Comparison of ENCODE assay signal across 12 cellular contexts in the genomic region with DNA sequence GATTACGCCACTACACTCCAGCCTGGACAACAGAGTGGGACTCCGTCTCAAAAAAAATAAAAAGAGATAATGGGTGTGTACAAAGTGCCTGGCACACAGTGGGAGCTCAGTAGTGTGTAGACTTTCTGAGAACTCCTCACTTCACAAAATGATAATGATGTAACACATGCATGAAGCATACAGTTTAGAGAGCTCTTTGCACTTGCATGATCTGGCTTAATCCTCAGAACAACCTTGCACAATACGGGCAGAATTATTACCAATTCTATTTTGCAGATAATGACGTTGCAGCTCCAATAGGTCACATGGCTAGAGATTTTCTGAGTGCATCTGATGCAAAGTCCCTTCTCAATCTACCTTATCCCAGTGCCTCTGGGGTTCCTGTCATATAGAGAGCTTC.
DNase-seq lines count a peak whose midpoint lies in the region; ATAC-seq lines count a peak whose summit lies in the region.
"Had no signal": no experiment of that assay in that cellular context is flagged by ENCODE, and none has a peak within 500 bp of the region (broad histone marks: within the 10 kb centered on the region; RNA-seq: fewer than 3 reads in every experiment).

No MANE protein-coding gene starts in this region.

- POLR2A ChIA-PET in CD4-positive, alpha-beta memory T cell (lab: Charles Lee; ENCODE audit: partially characterized antibody): interaction anchor here (0.6 to 5.7 kb wide), 26 partner anchors 8 to 489 kb away, joined by 3 to 105 read pairs (median 5); partner anchors contain the start of genes CD247, DCAF6, GPA33 and POU2F1
- POLR2A ChIA-PET in naive thymus-derived CD4-positive, alpha-beta T cell (lab: Charles Lee): interaction anchor here (0.5 to 11.9 kb wide), 24 partner anchors 9 to 436 kb away, joined by 3 to 281 read pairs (median 8); partner anchors contain the start of genes CD247 and POU2F1

- H3K36me3 ChIP-seq in CD4-positive, alpha-beta memory T cell (ENCODE audit: insufficient read depth, low read length): peaks cover 13% of the 10 kb centered on the region
- peaks cover 0 to 18% (median 9%) of the 10 kb centered on the region in 3 experiments for H3K36me3 ChIP-seq in naive thymus-derived CD4-positive, alpha-beta T cell (ENCODE audit: control insufficient read depth in 2 of 3, insufficient read depth in 3 of 3, low read length in 3 of 3)
- H3K36me3 ChIP-seq: neural progenitor cell had no signal

- ATAC-seq in naive thymus-derived CD4-positive, alpha-beta T cell: peak; percentile 10
- ATAC-seq in GM18858 (IDR thresholded peaks at IDR 0.05; ENCODE audit: unreplicated experiment): no peak
- ATAC-seq in Right ventricle myocardium inferior: no peak

- H3K36me3 Mint-ChIP-seq in CD4-positive, alpha-beta memory T cell: peaks cover 23 to 52% of the 10 kb centered on the region in 2 donors
- peaks cover 67% of the 10 kb centered on the region for H3K36me3 Mint-ChIP-seq in activated T-helper 2 cell treated with anti-CD3 and anti-CD28 coated beads, Interferon-gamma antibody, Interleukin-2, Interleukin-4, amounts not matched to agents 10 μg/mL and 5 μg/mL and 100 μg/mL, durations not matched to agents 14 hours and 24 hours and 36 hours (ENCODE audit: low read depth)
- peaks cover 4 to 17% (median 6%) of the 10 kb centered on the region in 5 donors for H3K36me3 Mint-ChIP-seq in naive thymus-derived CD4-positive, alpha-beta T cell
- H3K36me3 Mint-ChIP-seq: neural progenitor cell had no signal

- H3K4me3 Mint-ChIP-seq in CD4-positive, alpha-beta memory T cell: peak overlapping the region; percentile 66 to 92 (median 82)
- peak overlapping the region; percentile 65 for H3K4me3 Mint-ChIP-seq in activated T-helper 2 cell treated with anti-CD3 and anti-CD28 coated beads, Interferon-gamma antibody, Interleukin-2, Interleukin-4, amounts not matched to agents 10 μg/mL and 5 μg/mL and 100 μg/mL, durations not matched to agents 14 hours and 24 hours and 36 hours (ENCODE audit: low read depth)
- H3K4me3 Mint-ChIP-seq in naive thymus-derived CD4-positive, alpha-beta T cell: peak overlapping the region; percentile 72 to 90 (median 82)
- H3K4me3 Mint-ChIP-seq: neural progenitor cell had no signal

- DNase-seq in CD4-positive, alpha-beta memory T cell: no peak
- DNase-seq in NCI-H69 (lab: John Stamatoyannopoulos, UW): peak; percentile 27
- no peak for DNase-seq in activated T-helper 2 cell treated with anti-CD3 and anti-CD28 coated beads, Interferon-gamma antibody, Interleukin-2, Interleukin-4, amounts not matched to agents 10 μg/mL and 5 μg/mL and 100 μg/mL, durations not matched to agents 14 hours and 24 hours and 36 hours (ENCODE audit: low spot score)
- DNase-seq in naive thymus-derived CD4-positive, alpha-beta T cell: no peak
- no peak for DNase-seq in NK-92 (lab: John Stamatoyannopoulos, UW; ENCODE audit: unreplicated experiment)
- no peak for DNase-seq in hypothalamus (lab: John Stamatoyannopoulos, UW)
- no peak for DNase-seq in Right ventricle myocardium inferior (ENCODE audit: missing footprints)
- DNase-seq: left ventricle myocardium superior, NCI-H1417 treated with DMSO at 0.1 percent for 48 hours, NCI-H524 treated with DMSO at 0.1 percent for 48 hours had no signal

- H3K4me1 ChIP-seq in CD4-positive, alpha-beta memory T cell (ENCODE audit: insufficient read depth, low read length): peaks cover 84% of the 10 kb centered on the region
- H3K4me1 ChIP-seq in naive thymus-derived CD4-positive, alpha-beta T cell (ENCODE audit: control insufficient read depth in 2 of 2, insufficient read depth in 2 of 2, low read length in 2 of 2): peaks cover 78 to 85% of the 10 kb centered on the region in 2 donors
- H3K4me1 ChIP-seq: neural progenitor cell had no signal

- no peaks in the 10 kb centered on the region for H3K9me3 Mint-ChIP-seq in CD4-positive, alpha-beta memory T cell
- H3K9me3 Mint-ChIP-seq in activated T-helper 2 cell treated with anti-CD3 and anti-CD28 coated beads, Interferon-gamma antibody, Interleukin-2, Interleukin-4, amounts not matched to agents 10 μg/mL and 5 μg/mL and 100 μg/mL, durations not matched to agents 14 hours and 24 hours and 36 hours: no peaks in the 10 kb centered on the region
- peaks cover 0 to 3% (median 0%) of the 10 kb centered on the region in 11 donors for H3K9me3 Mint-ChIP-seq in naive thymus-derived CD4-positive, alpha-beta T cell
- H3K9me3 Mint-ChIP-seq: neural progenitor cell had no signal

- peak overlapping the region in 1 of 2 donors; percentile 34 for H3K4me3 ChIP-seq in CD4-positive, alpha-beta memory T cell (ENCODE audit: low read length in 2 of 2)
- peak overlapping the region; percentile 38 for H3K4me3 ChIP-seq in naive thymus-derived CD4-positive, alpha-beta T cell (ENCODE audit: low read length)
- H3K4me3 ChIP-seq: neural progenitor cell had no signal

- peaks cover 60 to 93% (median 74%) of the 10 kb centered on the region in 4 donors for H3K4me1 Mint-ChIP-seq in CD4-positive, alpha-beta memory T cell
- H3K4me1 Mint-ChIP-seq in activated T-helper 2 cell treated with anti-CD3 and anti-CD28 coated beads, Interferon-gamma antibody, Interleukin-2, Interleukin-4, amounts not matched to agents 10 μg/mL and 5 μg/mL and 100 μg/mL, durations not matched to agents 14 hours and 24 hours and 36 hours (ENCODE audit: low read depth): peaks cover 66% of the 10 kb centered on the region
- H3K4me1 Mint-ChIP-seq in naive thymus-derived CD4-positive, alpha-beta T cell: peaks cover 56 to 97% (median 82%) of the 10 kb centered on the region in 7 donors

- no peaks in the 10 kb centered on the region for H3K9me3 ChIP-seq in CD4-positive, alpha-beta memory T cell (ENCODE audit: control insufficient read depth in 1 of 2, low read length in 2 of 2)
- H3K9me3 ChIP-seq in naive thymus-derived CD4-positive, alpha-beta T cell (ENCODE audit: control insufficient read depth in 2 of 3, low read length in 3 of 3): no peaks in the 10 kb centered on the region

- intact Hi-C loops in CD4-positive, alpha-beta memory T cell (cut with micrococcal nuclease): loop anchor here (1.0 to 5.0 kb wide), 6 partner anchors 9 to 226 kb away; partner anchors contain the start of gene POU2F1
- intact Hi-C loops in activated T-helper 2 cell treated with anti-CD3 and anti-CD28 coated beads, Interferon-gamma antibody, Interleukin-2, Interleukin-4, amounts not matched to agents 10 μg/mL and 5 μg/mL and 100 μg/mL, durations not matched to agents 14 hours and 24 hours and 36 hours (cut with micrococcal nuclease): loop anchor here (1.0 to 2.0 kb wide), 3 partner anchors 9 to 226 kb away; partner anchors contain the start of gene POU2F1
- intact Hi-C loops in naive thymus-derived CD4-positive, alpha-beta T cell (cut with micrococcal nuclease): loop anchor here (1.0 to 5.0 kb wide), 9 partner anchors 8 to 490 kb away; partner anchors contain the start of genes CD247 (in 1 of the 2), DCAF6 (in 1 of the 2), MPC2 (in 1 of the 2) and POU2F1 (in 1 of the 2)
- intact Hi-C loops in Right ventricle myocardium inferior (cut with DNase I): no loop called here

- H3K27ac Mint-ChIP-seq in CD4-positive, alpha-beta memory T cell: peak overlapping the region; percentile 91 to 99 (median 96)
- peak overlapping the region; percentile 94 for H3K27ac Mint-ChIP-seq in activated T-helper 2 cell treated with anti-CD3 and anti-CD28 coated beads, Interferon-gamma antibody, Interleukin-2, Interleukin-4, amounts not matched to agents 10 μg/mL and 5 μg/mL and 100 μg/mL, durations not matched to agents 14 hours and 24 hours and 36 hours
- peak overlapping the region; percentile 90 to 99 (median 97) for H3K27ac Mint-ChIP-seq in naive thymus-derived CD4-positive, alpha-beta T cell
- H3K27ac Mint-ChIP-seq: neural progenitor cell had no signal

- H3K27me3 ChIP-seq in CD4-positive, alpha-beta memory T cell (ENCODE audit: insufficient read depth, low read length): no peaks in the 10 kb centered on the region
- H3K27me3 ChIP-seq in naive thymus-derived CD4-positive, alpha-beta T cell (ENCODE audit: control insufficient read depth in 2 of 2, insufficient read depth in 2 of 2, low read length in 2 of 2): no peaks in the 10 kb centered on the region
- H3K27me3 ChIP-seq: neural progenitor cell had no signal

- H3K27me3 Mint-ChIP-seq in CD4-positive, alpha-beta memory T cell: no peaks in the 10 kb centered on the region
- no peaks in the 10 kb centered on the region for H3K27me3 Mint-ChIP-seq in activated T-helper 2 cell treated with anti-CD3 and anti-CD28 coated beads, Interferon-gamma antibody, Interleukin-2, Interleukin-4, amounts not matched to agents 10 μg/mL and 5 μg/mL and 100 μg/mL, durations not matched to agents 14 hours and 24 hours and 36 hours (ENCODE audit: low read depth)
- no peaks in the 10 kb centered on the region for H3K27me3 Mint-ChIP-seq in naive thymus-derived CD4-positive, alpha-beta T cell

- peak overlapping the region; percentile 63 for H3K27ac ChIP-seq in CD4-positive, alpha-beta memory T cell (ENCODE audit: low read depth, low read length)
- H3K27ac ChIP-seq in naive thymus-derived CD4-positive, alpha-beta T cell (ENCODE audit: low read depth, low read length): peak overlapping the region; percentile 89
- H3K27ac ChIP-seq: neural progenitor cell had no signal

- CTCF ChIA-PET in CD4-positive, alpha-beta memory T cell (lab: Charles Lee; ENCODE audit: partially characterized antibody): interaction anchor here (0.7 to 2.8 kb wide), 19 partner anchors 8 to 214 kb away, joined by 3 to 50 read pairs (median 3); partner anchors contain the start of gene CD247
- CTCF ChIA-PET in naive thymus-derived CD4-positive, alpha-beta T cell (lab: Charles Lee): interaction anchor here (0.6 to 2.8 kb wide), 12 partner anchors 8 to 537 kb away, joined by 3 to 40 read pairs (median 4); partner anchors contain the start of gene CD247
